In genomic region chr12:71865166-71865713, GRCh38 we compare ENCODE assay signal across 9 cellular contexts. TPM values are rescaled to one million over a fixed set of nuclear protein-coding genes. Genes with fewer than 3 reads are reported as not detected.
A peak's percentile ranks its signal among the peaks of the same experiment; 100 is the strongest.
DNase-seq lines count a peak whose midpoint lies in the region; ATAC-seq lines count a peak whose summit lies in the region.
"Had no signal": no experiment of that assay in that cellular context is flagged by ENCODE, and none has a peak within 500 bp of the region (broad histone marks: within the 10 kb centered on the region; RNA-seq: fewer than 3 reads in every experiment).

No MANE protein-coding gene starts in this region.

- peak overlapping the region; percentile 49 for H3K27ac Mint-ChIP-seq in stimulated activated effector memory CD8-positive, alpha-beta T cell treated with anti-CD3 and anti-CD28 coated beads, Interleukin-12 subunit alpha, Interleukin-12 subunit beta, amount 100 ng/mL, for 72 hours

- peaks cover 61% of the 10 kb centered on the region for H3K4me1 Mint-ChIP-seq in activated T-cell treated with anti-CD3 and anti-CD28 coated beads, Interleukin-2, amount 50 U/mL, for 4 hours (ENCODE audit: low read depth)
- peaks cover 63% of the 10 kb centered on the region for H3K4me1 Mint-ChIP-seq in stimulated activated effector memory CD8-positive, alpha-beta T cell treated with anti-CD3 and anti-CD28 coated beads, Interleukin-12 subunit alpha, Interleukin-12 subunit beta, amount 100 ng/mL, for 72 hours

- 0 out of 2 replicates have a peak, but pooled peaks cover 4% of the 10 kb centered on the region for H3K36me3 ChIP-seq in SJCRH30

- H3K9me3 ChIP-seq in SJCRH30 (replicated peaks), result no peaks in the 10 kb centered on the region; the same call in 1 of the 2 replicates

- no peak overlapping the region for H3K4me3 Mint-ChIP-seq in activated T-cell treated with anti-CD3 and anti-CD28 coated beads, Interleukin-2, amount 50 U/mL, for 4 hours
- H3K4me3 Mint-ChIP-seq in stimulated activated effector memory CD8-positive, alpha-beta T cell treated with anti-CD3 and anti-CD28 coated beads, Interleukin-12 subunit alpha, Interleukin-12 subunit beta, amount 100 ng/mL, for 72 hours, result no peak overlapping the region

- no peaks in the 10 kb centered on the region for H3K27me3 ChIP-seq in SJCRH30

- H3K36me3 Mint-ChIP-seq in activated T-cell treated with anti-CD3 and anti-CD28 coated beads, Interleukin-2, amount 50 U/mL, for 4 hours (ENCODE audit: insufficient read depth), result peaks cover 40% of the 10 kb centered on the region
- peaks cover 12% of the 10 kb centered on the region for H3K36me3 Mint-ChIP-seq in stimulated activated effector memory CD8-positive, alpha-beta T cell treated with anti-CD3 and anti-CD28 coated beads, Interleukin-12 subunit alpha, Interleukin-12 subunit beta, amount 100 ng/mL, for 72 hours

- DNase-seq in activated T-cell treated with anti-CD3 and anti-CD28 coated beads, Interleukin-2, amount 50 U/mL, for 4 hours, result no peak
- DNase-seq in activated T-cell treated with anti-CD3 and anti-CD28 coated beads, Interleukin-2, amount 50 U/mL, for 1 hour, result no peak
- DNase-seq in SJCRH30 (peak; percentile 26 to 29), fibroblast of peridontal ligament (ENCODE audit: extremely low read depth) (peak; percentile 83)
- no peak for DNase-seq in stimulated activated effector memory CD8-positive, alpha-beta T cell treated with anti-CD3 and anti-CD28 coated beads, Interleukin-12 subunit alpha, Interleukin-12 subunit beta, amount 100 ng/mL, for 72 hours (ENCODE audit: low spot score in 2 of 2)
- no peak for DNase-seq in effector CD8-positive, alpha-beta T cell (lab: John Stamatoyannopoulos, UW)
- DNase-seq: cortex of kidney had no signal

- ATAC-seq in activated T-cell treated with anti-CD3 and anti-CD28 coated beads, Interleukin-2, amount 50 U/mL, for 4 hours, result peak; percentile 21 to 40
- ATAC-seq in stimulated activated effector memory CD8-positive, alpha-beta T cell treated with anti-CD3 and anti-CD28 coated beads, Interleukin-12 subunit alpha, Interleukin-12 subunit beta, amount 100 ng/mL, for 72 hours, result peak; percentile 78
- ATAC-seq in GM21447 (IDR thresholded peaks at IDR 0.05; ENCODE audit: unreplicated experiment) (no peak), HG03439 (IDR thresholded peaks at IDR 0.05; ENCODE audit: unreplicated experiment) (no peak)

- no peaks in the 10 kb centered on the region for H3K4me1 ChIP-seq in SJCRH30

- H3K27ac ChIP-seq in SJCRH30, result no peak overlapping the region

- no peaks in the 10 kb centered on the region for H3K27me3 Mint-ChIP-seq in activated T-cell treated with anti-CD3 and anti-CD28 coated beads, Interleukin-2, amount 50 U/mL, for 4 hours (ENCODE audit: low read depth)

- H3K4me3 ChIP-seq in SJCRH30, result no peak overlapping the region

- H3K9me3 Mint-ChIP-seq in activated T-cell treated with anti-CD3 and anti-CD28 coated beads, Interleukin-2, amount 50 U/mL, for 4 hours, result peaks cover 26% of the 10 kb centered on the region
- peaks cover 17% of the 10 kb centered on the region for H3K9me3 Mint-ChIP-seq in stimulated activated effector memory CD8-positive, alpha-beta T cell treated with anti-CD3 and anti-CD28 coated beads, Interleukin-12 subunit alpha, Interleukin-12 subunit beta, amount 100 ng/mL, for 72 hours

RNA-seq across cellular contexts. Expression of gene TBC1D15, which starts 25.7 kb away (rescaled TPM):
- total RNA-seq in activated T-cell treated with anti-CD3 and anti-CD28 coated beads, Interleukin-2, amount 50 U/mL, for 4 hours, result 10 to 100 TPM; 26.2 to 31.2 (median 30.7) TPM
- 23.8 and 26.5 TPM in 2 replicates for total RNA-seq in SJCRH30 (2014; rRNA removed; shearing (Covaris generic))

Comparison
In these comparisons a context has a peak if more than half of its experiments do, and no peak if none do; other contexts are left out.
1. ATAC-seq: peak in activated T-cell treated with anti-CD3 and anti-CD28 coated beads, Interleukin-2, amount 50 U/mL, for 4 hours (2 of 2) and stimulated activated effector memory CD8-positive, alpha-beta T cell treated with anti-CD3 and anti-CD28 coated beads, Interleukin-12 subunit alpha, Interleukin-12 subunit beta, amount 100 ng/mL, for 72 hours (single experiment); none in GM21447 (single experiment) and HG03439 (single experiment).
2. DNase-seq: peak in SJCRH30 (2 of 2) and fibroblast of peridontal ligament (single experiment); none in activated T-cell treated with anti-CD3 and anti-CD28 coated beads, Interleukin-2, amount 50 U/mL, for 4 hours (single experiment), activated T-cell treated with anti-CD3 and anti-CD28 coated beads, Interleukin-2, amount 50 U/mL, for 1 hour (single experiment), stimulated activated effector memory CD8-positive, alpha-beta T cell treated with anti-CD3 and anti-CD28 coated beads, Interleukin-12 subunit alpha, Interleukin-12 subunit beta, amount 100 ng/mL, for 72 hours (0 of 2) and effector CD8-positive, alpha-beta T cell (single experiment).